In genomic region chr10:74190494-74190893, GRCh38 we compare ENCODE assay signal across 9 cellular contexts.
A peak's percentile ranks its signal among the peaks of the same experiment; 100 is the strongest.
DNase-seq lines count a peak whose midpoint lies in the region; ATAC-seq and TF ChIP-seq lines count a peak whose summit lies in the region.
"Had no signal": no experiment of that assay in that cellular context is flagged by ENCODE, and none has a peak within 500 bp of the region (broad histone marks: within the 10 kb centered on the region; RNA-seq: fewer than 3 reads in every experiment).

No MANE protein-coding gene starts in this region.

- H3K9me3 Mint-ChIP-seq in activated naive CD8-positive, alpha-beta T cell treated with anti-CD3 and anti-CD28 coated beads, Interleukin-2, amount 50 U/mL, for 24 hours, result no peaks in the 10 kb centered on the region
- peaks cover 1% of the 10 kb centered on the region for H3K9me3 Mint-ChIP-seq in memory B cell

- H3K27me3 Mint-ChIP-seq in activated naive CD8-positive, alpha-beta T cell treated with anti-CD3 and anti-CD28 coated beads, Interleukin-2, amount 50 U/mL, for 24 hours, result no peaks in the 10 kb centered on the region
- no peaks in the 10 kb centered on the region for H3K27me3 Mint-ChIP-seq in memory B cell

- peak overlapping the region; percentile 80 for H3K27ac Mint-ChIP-seq in activated naive CD8-positive, alpha-beta T cell treated with anti-CD3 and anti-CD28 coated beads, Interleukin-2, amount 50 U/mL, for 24 hours
- H3K27ac Mint-ChIP-seq in memory B cell, result peak overlapping the region; percentile 78

- peaks cover 74% of the 10 kb centered on the region for H3K4me1 Mint-ChIP-seq in activated naive CD8-positive, alpha-beta T cell treated with anti-CD3 and anti-CD28 coated beads, Interleukin-2, amount 50 U/mL, for 24 hours
- peaks cover 35% of the 10 kb centered on the region for H3K4me1 Mint-ChIP-seq in memory B cell

- peaks cover 10% of the 10 kb centered on the region for H3K36me3 Mint-ChIP-seq in activated naive CD8-positive, alpha-beta T cell treated with anti-CD3 and anti-CD28 coated beads, Interleukin-2, amount 50 U/mL, for 24 hours (ENCODE audit: low read depth)
- peaks cover 5% of the 10 kb centered on the region for H3K36me3 Mint-ChIP-seq in memory B cell

- peak overlapping the region; percentile 41 for H3K4me3 Mint-ChIP-seq in activated naive CD8-positive, alpha-beta T cell treated with anti-CD3 and anti-CD28 coated beads, Interleukin-2, amount 50 U/mL, for 24 hours
- H3K4me3 Mint-ChIP-seq in memory B cell, result peak overlapping the region; percentile 52

- no peak for TF ChIP-seq CTCF in HFF-Myc (IDR thresholded peaks at IDR 0.05; ENCODE audit: low read depth, low read length, missing control alignments)

- ATAC-seq in activated naive CD8-positive, alpha-beta T cell treated with anti-CD3 and anti-CD28 coated beads, Interleukin-2, amount 50 U/mL, for 24 hours, result no peak
- peak; percentile 11 for ATAC-seq in memory B cell (ENCODE audit: low read depth)
- no peak for ATAC-seq in GM18868 (IDR thresholded peaks at IDR 0.05; ENCODE audit: unreplicated experiment)
- no peak for ATAC-seq in GM18858 (IDR thresholded peaks at IDR 0.05; ENCODE audit: unreplicated experiment)

- DNase-seq in AG08395 (ENCODE audit: low spot score), result peak; percentile 28
- DNase-seq in HFF-Myc (ENCODE audit: extremely low read depth, low read depth), result no peak
- no peak for DNase-seq in activated naive CD8-positive, alpha-beta T cell treated with anti-CD3 and anti-CD28 coated beads, Interleukin-2, amount 50 U/mL, for 24 hours
- no peak for DNase-seq in memory B cell (ENCODE audit: low spot score in 2 of 2)
- no peak for DNase-seq in medulla oblongata (ENCODE audit: extremely low spot score)
- DNase-seq in amniotic stem cell (lab: John Stamatoyannopoulos, UW), result no peak
- DNase-seq: NCI-H1436 had no signal

- peak overlapping the region; percentile 30 for H3K4me3 ChIP-seq in HFF-Myc (replicated peaks; ENCODE audit: low read depth, low read length)
